ENCODE assay signal across 1 cellular context in genomic region chr5:161333194-161333880, GRCh38.
TF ChIP-seq lines count a peak whose summit lies in the region.

No MANE protein-coding gene starts in this region.

TF ChIP-seq in GM23338, 12 proteins besides CTCF, POLR2A, EP300 and RAD21 (continued from another document):
- TF ChIP-seq ZNF462 (CRISPR knock-in tag; IDR thresholded peaks at IDR 0.05) (no peak), STAT1 (IDR thresholded peaks at IDR 0.05; ENCODE audit: unreplicated experiment) (no peak), ZNF114 (CRISPR knock-in tag; IDR thresholded peaks at IDR 0.05) (no peak), NANOG (IDR thresholded peaks at IDR 0.05; ENCODE audit: borderline replicate concordance) (no peak)
- TF ChIP-seq, protein P1, sequence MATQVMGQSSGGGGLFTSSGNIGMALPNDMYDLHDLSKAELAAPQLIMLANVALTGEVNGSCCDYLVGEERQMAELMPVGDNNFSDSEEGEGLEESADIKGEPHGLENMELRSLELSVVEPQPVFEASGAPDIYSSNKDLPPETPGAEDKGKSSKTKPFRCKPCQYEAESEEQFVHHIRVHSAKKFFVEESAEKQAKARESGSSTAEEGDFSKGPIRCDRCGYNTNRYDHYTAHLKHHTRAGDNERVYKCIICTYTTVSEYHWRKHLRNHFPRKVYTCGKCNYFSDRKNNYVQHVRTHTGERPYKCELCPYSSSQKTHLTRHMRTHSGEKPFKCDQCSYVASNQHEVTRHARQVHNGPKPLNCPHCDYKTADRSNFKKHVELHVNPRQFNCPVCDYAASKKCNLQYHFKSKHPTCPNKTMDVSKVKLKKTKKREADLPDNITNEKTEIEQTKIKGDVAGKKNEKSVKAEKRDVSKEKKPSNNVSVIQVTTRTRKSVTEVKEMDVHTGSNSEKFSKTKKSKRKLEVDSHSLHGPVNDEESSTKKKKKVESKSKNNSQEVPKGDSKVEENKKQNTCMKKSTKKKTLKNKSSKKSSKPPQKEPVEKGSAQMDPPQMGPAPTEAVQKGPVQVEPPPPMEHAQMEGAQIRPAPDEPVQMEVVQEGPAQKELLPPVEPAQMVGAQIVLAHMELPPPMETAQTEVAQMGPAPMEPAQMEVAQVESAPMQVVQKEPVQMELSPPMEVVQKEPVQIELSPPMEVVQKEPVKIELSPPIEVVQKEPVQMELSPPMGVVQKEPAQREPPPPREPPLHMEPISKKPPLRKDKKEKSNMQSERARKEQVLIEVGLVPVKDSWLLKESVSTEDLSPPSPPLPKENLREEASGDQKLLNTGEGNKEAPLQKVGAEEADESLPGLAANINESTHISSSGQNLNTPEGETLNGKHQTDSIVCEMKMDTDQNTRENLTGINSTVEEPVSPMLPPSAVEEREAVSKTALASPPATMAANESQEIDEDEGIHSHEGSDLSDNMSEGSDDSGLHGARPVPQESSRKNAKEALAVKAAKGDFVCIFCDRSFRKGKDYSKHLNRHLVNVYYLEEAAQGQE (IDR thresholded peaks at IDR 0.05; ENCODE audit: unreplicated experiment) = no peak
